Comparison of ENCODE assay signal across 26 cellular contexts in genomic region chr17:43696891-43697290, GRCh38. TPM values are rescaled to one million over a fixed set of nuclear protein-coding genes. Genes with fewer than 3 reads are reported as not detected.
DNase-seq lines count a peak whose midpoint lies in the region; ATAC-seq, FAIRE-seq and TF ChIP-seq lines count a peak whose summit lies in the region.
"Had no signal": no experiment of that assay in that cellular context is flagged by ENCODE, and none has a peak within 500 bp of the region (broad histone marks: within the 10 kb centered on the region; RNA-seq: fewer than 3 reads in every experiment).

No MANE protein-coding gene starts in this region.

- ATAC-seq in right cardiac atrium (no peak), Right ventricle myocardium inferior (no peak), GM18520 (IDR thresholded peaks at IDR 0.05; ENCODE audit: unreplicated experiment) (no peak)
- ATAC-seq: GM23338 had no signal

- FAIRE-seq in astrocyte (lab: Jason Lieb, UNC) (no peak), RCC 7860 (lab: Jason Lieb, UNC) (no peak)
- FAIRE-seq: GM18507 had no signal

- H3K4me1 ChIP-seq in right cardiac atrium (ENCODE audit: control insufficient read depth, insufficient read depth, low read length), result peaks cover 5% of the 10 kb centered on the region
- H3K4me1 ChIP-seq in astrocyte (ENCODE audit: insufficient read depth, low read length), result peaks cover 21% of the 10 kb centered on the region
- peaks cover 34% of the 10 kb centered on the region for H3K4me1 ChIP-seq in osteoblast (ENCODE audit: insufficient read depth, low read length)
- H3K4me1 ChIP-seq: HAP-1 had no signal

- H3K36me3 ChIP-seq in astrocyte (ENCODE audit: insufficient read depth, low read length) (no peaks in the 10 kb centered on the region), osteoblast (ENCODE audit: insufficient read depth, low read length) (no peaks in the 10 kb centered on the region)
- H3K36me3 ChIP-seq: BLaER1 treated with 17β-estradiol and CSF1 and Interleukin-3, amounts not matched to agents 10 nM and 100 nM; HAP-1 had no signal

- H3K9me3 Mint-ChIP-seq in astrocyte (ENCODE audit: unreplicated experiment), result peaks cover 11% of the 10 kb centered on the region
- H3K9me3 Mint-ChIP-seq: CD4-positive, alpha-beta T cell; GM23338; HFFc6 had no signal

- H3K27ac Mint-ChIP-seq in astrocyte (ENCODE audit: unreplicated experiment), result no peak overlapping the region
- H3K27ac Mint-ChIP-seq: CD4-positive, alpha-beta T cell; GM23338; HFFc6 had no signal

- TF ChIP-seq CTCF in astrocyte (IDR thresholded peaks at IDR 0.05; ENCODE audit: insufficient read depth, low read depth, low read length), result no peak
- no peak for TF ChIP-seq CTCF in osteoblast (IDR thresholded peaks at IDR 0.05; ENCODE audit: extremely low read depth, low read depth, low read length)

- H3K27ac ChIP-seq in right cardiac atrium (ENCODE audit: low read length) (peak overlapping the region; percentile 9), astrocyte (ENCODE audit: low read depth, low read length) (no peak overlapping the region), osteoblast (ENCODE audit: low read depth, low read length) (no peak overlapping the region)
- H3K27ac ChIP-seq: BLaER1 treated with 17β-estradiol and CSF1 and Interleukin-3, amounts not matched to agents 10 nM and 100 nM; RWPE1 had no signal

- H3K79me2 ChIP-seq in astrocyte (ENCODE audit: insufficient read depth, low read length), result no peaks in the 10 kb centered on the region
- H3K79me2 ChIP-seq in osteoblast (ENCODE audit: insufficient read depth, low read length), result no peaks in the 10 kb centered on the region

- H4K20me1 ChIP-seq in astrocyte (ENCODE audit: insufficient read depth, low read length) (no peaks in the 10 kb centered on the region), osteoblast (ENCODE audit: insufficient read depth, low read length) (no peaks in the 10 kb centered on the region)

- H3K36me3 Mint-ChIP-seq in astrocyte (ENCODE audit: low read depth, unreplicated experiment), result no peaks in the 10 kb centered on the region

- peaks cover 20% of the 10 kb centered on the region for H3K27me3 Mint-ChIP-seq in astrocyte (ENCODE audit: low read depth, unreplicated experiment)

- DNase-seq in right cardiac atrium (no peak), Right ventricle myocardium inferior (ENCODE audit: missing footprints) (no peak), astrocyte (ENCODE audit: low read depth) (no peak), osteoblast (ENCODE audit: insufficient read length, low spot score, missing footprints) (no peak), RCC 7860 (ENCODE audit: low spot score) (no peak), NCI-H1105 treated with DMSO at 0.1 percent for 48 hours (lab: John Stamatoyannopoulos, UW) (no peak)
- DNase-seq: AML-193; CD4-positive, alpha-beta T cell; DMS53; NCI-H1092; NCI-H1436; NCI-H187; NCI-H2081 treated with DMSO at 0.1 percent for 48 hours; NCI-H2171; NCI-H226; NCI-H510A; NCI-H69; SHP77 treated with DMSO at 0.1 percent for 48 hours had no signal

- no peak overlapping the region for H3K9ac ChIP-seq in astrocyte (ENCODE audit: low read length)
- H3K9ac ChIP-seq: BLaER1 treated with 17β-estradiol and CSF1 and Interleukin-3, amounts not matched to agents 10 nM and 100 nM had no signal

- H3K27me3 ChIP-seq in right cardiac atrium (ENCODE audit: control insufficient read depth, insufficient read depth) (no peaks in the 10 kb centered on the region), astrocyte (ENCODE audit: insufficient read depth, low read length) (peaks cover 6% of the 10 kb centered on the region), osteoblast (ENCODE audit: insufficient read depth, low read length) (peaks cover 14% of the 10 kb centered on the region)

- peaks cover 11% of the 10 kb centered on the region for H3K4me1 Mint-ChIP-seq in astrocyte (ENCODE audit: low read depth, unreplicated experiment)

- no peak overlapping the region for H3K4me3 Mint-ChIP-seq in astrocyte (ENCODE audit: unreplicated experiment)
- H3K4me3 Mint-ChIP-seq: CD4-positive, alpha-beta T cell; GM23338; HFFc6 had no signal

- intact Hi-C loops in right cardiac atrium (cut with DNase I) (loop anchor here in 1 of 4 donors (2.0 kb wide), 1 partner anchor 64 kb away; no protein-coding TSS in a partner anchor), Right ventricle myocardium inferior (cut with DNase I) (loop anchor here (10.0 kb wide), 1 partner anchor 148 kb away; the partner anchor contains the start of gene CD300LG)

- H3K4me3 ChIP-seq in right cardiac atrium (ENCODE audit: low read length) (no peak overlapping the region), astrocyte (ENCODE audit: insufficient read depth, low read depth, low read length) (no peak overlapping the region), osteoblast (ENCODE audit: insufficient read depth, low read length) (peak overlapping the region; percentile 3)
- H3K4me3 ChIP-seq: BLaER1 treated with 17β-estradiol and CSF1 and Interleukin-3, amounts not matched to agents 10 nM and 100 nM; GM23338; HAP-1 had no signal

- H3K4me2 ChIP-seq in astrocyte (ENCODE audit: low read length) (peak overlapping the region; percentile 23), osteoblast (ENCODE audit: insufficient read depth, low read length) (peak overlapping the region; percentile 64)
- H3K4me2 ChIP-seq: GM23338 had no signal

- no peaks in the 10 kb centered on the region for H3K9me3 ChIP-seq in right cardiac atrium (ENCODE audit: control insufficient read depth, low read length)
- H3K9me3 ChIP-seq in astrocyte (ENCODE audit: insufficient read depth, low read depth, low read length), result peaks cover 6% of the 10 kb centered on the region
- peaks cover 3% of the 10 kb centered on the region for H3K9me3 ChIP-seq in osteoblast (ENCODE audit: low read depth, low read length)
- H3K9me3 ChIP-seq: HAP-1 had no signal

- H2AFZ ChIP-seq in astrocyte (ENCODE audit: low read depth, low read length) (no peak overlapping the region), osteoblast (ENCODE audit: low read length) (no peak overlapping the region)

- 43% methylated on average over 2 of the region's 2 CpGs for whole genome bisulfite sequencing in right cardiac atrium

RNA-seq across cellular contexts. Expression of gene MEOX1, which starts 35.2 kb away (rescaled TPM):
- total RNA-seq in right cardiac atrium, result 10 to 100 TPM in 2 of 4 donors, 1 to 10 TPM in 2; 4.2 to 16.8 (median 7.6) TPM
- polyA plus RNA-seq in right cardiac atrium, result 11.2 TPM
- total RNA-seq in Right ventricle myocardium inferior, result 11.1 TPM
- not detected in 2 replicates for total RNA-seq in astrocyte
- under 0.01 TPM in 1 of 2 replicates, not detected in the other for total RNA-seq in osteoblast
- total RNA-seq: A172, GM23338, HFFc6 had no signal
- polyA plus RNA-seq: GM23338 had no signal
